Comparison of ENCODE assay signal across 9 cellular contexts in the genomic region with DNA sequence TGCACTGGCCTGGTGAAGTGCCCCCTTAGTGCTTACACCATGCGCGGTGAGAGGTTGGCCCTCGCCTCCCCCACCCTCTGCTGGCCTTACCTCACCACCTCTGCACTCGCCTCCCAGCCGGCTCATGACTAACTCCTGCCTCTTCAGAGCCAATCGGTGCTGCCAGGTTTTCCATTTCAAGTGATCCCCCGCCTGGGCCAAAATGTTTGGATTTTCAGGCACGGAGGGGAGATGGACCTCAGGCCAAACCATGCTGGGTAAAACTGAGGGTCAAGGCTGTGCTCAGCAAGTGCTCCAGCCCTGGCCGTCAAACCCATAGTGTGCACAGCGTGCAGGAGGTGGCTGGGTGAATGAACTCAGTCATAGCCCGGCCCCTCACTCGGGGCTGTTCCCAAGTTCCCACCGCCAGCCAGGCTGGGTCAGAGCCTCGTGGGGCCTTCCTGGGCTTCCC.
DNase-seq lines count a peak whose midpoint lies in the region; ATAC-seq, FAIRE-seq and TF ChIP-seq lines count a peak whose summit lies in the region.
"Had no signal": no experiment of that assay in that cellular context is flagged by ENCODE, and none has a peak within 500 bp of the region (broad histone marks: within the 10 kb centered on the region; RNA-seq: fewer than 3 reads in every experiment).

No MANE protein-coding gene starts in this region.

- H3K4me1 Mint-ChIP-seq in nephron progenitor cell: peaks cover 57% of the 10 kb centered on the region

- H3K9me1 ChIP-seq in K562 (ENCODE audit: control insufficient read depth, insufficient read depth, low read length): no peaks in the 10 kb centered on the region
- peaks cover 5% of the 10 kb centered on the region for H3K9me1 ChIP-seq in keratinocyte (ENCODE audit: control insufficient read depth, extremely low read depth, insufficient read depth, low read length)

- H4K20me1 ChIP-seq in K562 (replicated peaks; ENCODE audit: control insufficient read depth, insufficient read depth, low read length) (no peaks in the 10 kb centered on the region), keratinocyte (ENCODE audit: control insufficient read depth, extremely low read depth, insufficient read depth, low read length) (peaks cover 23% of the 10 kb centered on the region)

- peak overlapping the region in 1 of 2 experiments; percentile 54; a peak in 1 of 4 replicates for H3K9ac ChIP-seq in K562 (ENCODE audit: insufficient read depth in 1 of 2, low read depth in 2 of 2, low read length in 2 of 2)
- peak overlapping the region; percentile 44 for H3K9ac ChIP-seq in keratinocyte (ENCODE audit: control insufficient read depth, extremely low read depth, insufficient read depth, low read length)
- H3K9ac ChIP-seq in stomach smooth muscle (ENCODE audit: low read length in 2 of 2): peak overlapping the region; percentile 29 to 54

- in situ Hi-C loops in K562 (cut with MboI): no loop called here

- TF ChIP-seq EP300 in K562 (IDR thresholded peaks at IDR 0.05; ENCODE audit: low read length): no peak

- H3K36me3 ChIP-seq in HEK293 (ENCODE audit: control insufficient read depth in 2 of 2, insufficient read depth in 1 of 2, low read length in 2 of 2) (peaks cover 0 to 12% of the 10 kb centered on the region in 2 experiments; a peak in 1 of 3 replicates), K562 (ENCODE audit: control insufficient read depth, insufficient read depth, low read length) (no peaks in the 10 kb centered on the region), keratinocyte (ENCODE audit: control insufficient read depth in 2 of 2, extremely low read depth in 1 of 2, insufficient read depth in 2 of 2, low read length in 2 of 2) (peaks cover 23 to 39% of the 10 kb centered on the region in 2 experiments), stomach smooth muscle (ENCODE audit: control insufficient read depth in 2 of 2, insufficient read depth in 2 of 2, low read length in 2 of 2) (no peaks in the 10 kb centered on the region)

- H3K27ac ChIP-seq in HEK293 (ENCODE audit: extremely low read depth, low read depth, low read length) (peak overlapping the region; percentile 48; the same call in 1 of the 2 replicates), K562 (ENCODE audit: extremely low read depth, low read depth, low read length) (no peak overlapping the region), keratinocyte (ENCODE audit: control insufficient read depth, insufficient read depth, low read length) (peak overlapping the region; percentile 63), stomach smooth muscle (ENCODE audit: low read length) (peak overlapping the region; percentile 58)

- peaks cover 18% of the 10 kb centered on the region for H3K79me2 ChIP-seq in K562 (ENCODE audit: control insufficient read depth, insufficient read depth, low read length)
- peaks cover 78% of the 10 kb centered on the region for H3K79me2 ChIP-seq in keratinocyte (ENCODE audit: control insufficient read depth, insufficient read depth, low read length)

- H3K36me3 Mint-ChIP-seq in nephron progenitor cell (ENCODE audit: low read depth): no peaks in the 10 kb centered on the region

- H3K4me3 Mint-ChIP-seq in nephron progenitor cell: no peak overlapping the region

- no peak for DNase-seq in K562 (ENCODE audit: extremely low read depth in 1 of 4, low spot score in 3 of 4)
- DNase-seq in keratinocyte (ENCODE audit: low read depth, low spot score): no peak
- no peak for DNase-seq in inferior parietal cortex (ENCODE audit: extremely low spot score)
- no peak for DNase-seq in nephron progenitor cell
- DNase-seq in D721Med (ENCODE audit: insufficient read length, low spot score): no peak
- DNase-seq: NCI-H146 had no signal

- H3K27me3 ChIP-seq in K562 (ENCODE audit: control insufficient read depth in 2 of 2, insufficient read depth in 2 of 2, low read length in 2 of 2) (peaks cover 0 to 12% of the 10 kb centered on the region in 2 experiments; a peak in 2 of 5 replicates), keratinocyte (ENCODE audit: control insufficient read depth, extremely low read depth, insufficient read depth, low read length) (no peaks in the 10 kb centered on the region), stomach smooth muscle (ENCODE audit: control insufficient read depth in 1 of 2, insufficient read depth in 2 of 2, low read length in 2 of 2) (no peaks in the 10 kb centered on the region)

- POLR2A ChIA-PET in HEK293 (lab: Yijun Ruan, JAX): no interaction called here
- POLR2A ChIA-PET in K562 (lab: Yijun Ruan, JAX): no interaction called here

- intact Hi-C loops in K562 (cut with micrococcal nuclease): no loop called here

- no peak overlapping the region for H3K27ac Mint-ChIP-seq in nephron progenitor cell

- WGBS in K562 (ENCODE audit: insufficient coverage, low coverage, missing lambda C conversion rate): 49% methylated on average over 12 of the region's 14 CpGs

- ATAC-seq in K562 (no peak), GM19324 (IDR thresholded peaks at IDR 0.05; ENCODE audit: low FRiP score, unreplicated experiment) (no peak)

- peaks cover 2% of the 10 kb centered on the region; the same call in 1 of the 2 replicates for H3K4me1 ChIP-seq in HEK293 (ENCODE audit: control insufficient read depth, insufficient read depth, low read length)
- H3K4me1 ChIP-seq in K562 (replicated peaks in 1 of 2; ENCODE audit: control insufficient read depth in 2 of 2, insufficient read depth in 2 of 2, low read length in 2 of 2): peaks cover 8 to 47% of the 10 kb centered on the region in 2 experiments; a peak in 4 of 5 replicates
- H3K4me1 ChIP-seq in keratinocyte (ENCODE audit: control insufficient read depth, extremely low read depth, insufficient read depth, low read length): peaks cover 47% of the 10 kb centered on the region
- peaks cover 50% of the 10 kb centered on the region for H3K4me1 ChIP-seq in stomach smooth muscle (ENCODE audit: control insufficient read depth, insufficient read depth, low read length)

- peaks cover 11% of the 10 kb centered on the region for H3K27me3 Mint-ChIP-seq in nephron progenitor cell (ENCODE audit: low read depth, poor library complexity)

- TF ChIP-seq POLR2A in K562 (conservative IDR thresholded peaks at IDR 0.05): no peak

- H3K4me2 ChIP-seq in K562 (ENCODE audit: insufficient read depth, low read length): no peak overlapping the region
- H3K4me2 ChIP-seq in keratinocyte (ENCODE audit: control insufficient read depth, extremely low read depth, insufficient read depth, low read depth, low read length): peak overlapping the region; percentile 32

- H3K4me3 ChIP-seq in HEK293 (ENCODE audit: low read depth, low read length): no peak overlapping the region
- H3K4me3 ChIP-seq in K562: no peak overlapping the region
- peak overlapping the region in 1 of 3 experiments; percentile 12 for H3K4me3 ChIP-seq in keratinocyte (ENCODE audit: control insufficient read depth in 2 of 3, extremely low read depth in 1 of 3, insufficient read depth in 2 of 3, low read depth in 1 of 3, low read length in 3 of 3)
- peak overlapping the region in 1 of 2 donors; percentile 29 for H3K4me3 ChIP-seq in stomach smooth muscle (ENCODE audit: low read length in 2 of 2)

- dilution Hi-C loops in keratinocyte (cut with MboI; ENCODE audit: extremely low pct_ligation_motif_present, low sequenced_read_pairs): no loop called here

- FAIRE-seq in K562 (lab: Jason Lieb, UNC) (no peak), keratinocyte (lab: Jason Lieb, UNC) (peak; percentile 13), D721Med (lab: Jason Lieb, UNC) (no peak)

- CTCF ChIA-PET in HEK293 (lab: Yijun Ruan, JAX): interaction anchor here (1.9 kb wide), 1 partner anchor 15 kb away, joined by 5 read pairs; no protein-coding TSS in a partner anchor
- CTCF ChIA-PET in K562 (lab: Yijun Ruan, JAX; ENCODE audit: low intra/inter-chr PET ratio): no interaction called here

- H2AFZ ChIP-seq in K562 (ENCODE audit: low read depth, low read length) (0 out of 2 replicates have a peak overlapping the region, but pooled peaks have one; percentile 35), keratinocyte (ENCODE audit: control insufficient read depth, low read length) (no peak overlapping the region)

- TF ChIP-seq CTCF in HEK293 (tag by site-specific recombination; IDR thresholded peaks at IDR 0.05): no peak
- TF ChIP-seq CTCF in K562 (IDR thresholded peaks at IDR 0.05 in 2 of 3, conservative IDR thresholded peaks at IDR 0.05 in 1 of 3; ENCODE audit: insufficient read depth in 2 of 3, low read depth in 1 of 3, low read length in 3 of 3): no peak
- TF ChIP-seq CTCF in keratinocyte (optimal IDR thresholded peaks at IDR 0.05 in 1 of 3, IDR thresholded peaks at IDR 0.05 in 1 of 3, conservative IDR thresholded peaks at IDR 0.05 in 1 of 3; ENCODE audit: extremely low read depth in 1 of 3, insufficient read depth in 2 of 3, low read length in 3 of 3): peak in 1 of 3 experiments; percentile 4
- TF ChIP-seq CTCF in nephron progenitor cell (IDR thresholded peaks at IDR 0.05): no peak
- no peak for TF ChIP-seq CTCF in D721Med (IDR thresholded peaks at IDR 0.05; ENCODE audit: insufficient read depth, missing control alignments)

- H3K9me3 ChIP-seq in HEK293 (ENCODE audit: control insufficient read depth, insufficient read depth, low read depth, low read length) (no peaks in the 10 kb centered on the region), K562 (replicated peaks; ENCODE audit: control insufficient read depth, insufficient read depth, low read depth, low read length) (no peaks in the 10 kb centered on the region), keratinocyte (ENCODE audit: control insufficient read depth, low read depth, low read length) (no peaks in the 10 kb centered on the region), stomach smooth muscle (ENCODE audit: control insufficient read depth in 2 of 2, low read length in 2 of 2) (no peaks in the 10 kb centered on the region)

- BruUV-seq in K562 (replicated peaks; lab: Mats Ljungman, UMichigan): no TSS peak

- H3K9me3 Mint-ChIP-seq in nephron progenitor cell: no peaks in the 10 kb centered on the region

- no peak for TF ChIP-seq RAD21 in K562 (CRISPR knock-in tag; conservative IDR thresholded peaks at IDR 0.05 in 1 of 2, IDR thresholded peaks at IDR 0.05 in 1 of 2)

TF ChIP-seq in HEK293, 187 proteins besides CTCF, POLR2A, EP300 and RAD21 (continues in another document):
- TF ChIP-seq ZNF292 (tag by site-specific recombination; IDR thresholded peaks at IDR 0.05; ENCODE audit: borderline replicate concordance, low read depth) (no peak), ZFP37 (tag by site-specific recombination; IDR thresholded peaks at IDR 0.05) (0 out of 2 replicates have a peak, but pooled peaks have one; percentile 32), ZFHX2 (tag by site-specific recombination; conservative IDR thresholded peaks at IDR 0.05) (peak; percentile 42; the same call in 1 of the 2 replicates), ZNF600 (tag by site-specific recombination; IDR thresholded peaks at IDR 0.05) (peak; percentile 63)

TF ChIP-seq in K562, 482 proteins besides CTCF, POLR2A, EP300 and RAD21:
- TF ChIP-seq FOXP1 (CRISPR knock-in tag; IDR thresholded peaks at IDR 0.05) (no peak), PHF20 (IDR thresholded peaks at IDR 0.05; ENCODE audit: partially characterized antibody) (no peak)

Comparison
In these comparisons a context has a peak if more than half of its experiments do, and no peak if none do; other contexts are left out.
1. Of the 44 proteins assayed by ChIP-seq in both K562 and HEK293: peak only in K562: none; only in HEK293: ZBTB17; in both: none; in neither: 43.